In genomic region chr14:91220581-91221000, GRCh38 we compare ENCODE assay signal across 19 cellular contexts. TPM values are rescaled to one million over a fixed set of nuclear protein-coding genes. Genes with fewer than 3 reads are reported as not detected.
A peak's percentile ranks its signal among the peaks of the same experiment; 100 is the strongest.
DNase-seq lines count a peak whose midpoint lies in the region; ATAC-seq and TF ChIP-seq lines count a peak whose summit lies in the region.
"Had no signal": no experiment of that assay in that cellular context is flagged by ENCODE, and none has a peak within 500 bp of the region (broad histone marks: within the 10 kb centered on the region; RNA-seq: fewer than 3 reads in every experiment).

No MANE protein-coding gene starts in this region.

- peaks cover 3% of the 10 kb centered on the region for H3K9me3 Mint-ChIP-seq in activated naive CD8-positive, alpha-beta T cell treated with anti-CD3 and anti-CD28 coated beads, Interleukin-2, amount 10 ng/mL, durations not matched to agents 7 days and 5 days
- H3K9me3 Mint-ChIP-seq in activated naive CD8-positive, alpha-beta T cell treated with anti-CD3 and anti-CD28 coated beads, Interleukin-2, amount 50 U/mL, for 24 hours = peaks cover 22% of the 10 kb centered on the region
- H3K9me3 Mint-ChIP-seq in glutamatergic neuron (ENCODE audit: unreplicated experiment) = peaks cover 2% of the 10 kb centered on the region

- WGBS in thyroid gland, 2 donors = 64 to 69% methylated on average over 7 to 9 of the region's 9 CpGs

- no peak for DNase-seq in activated naive CD8-positive, alpha-beta T cell treated with anti-CD3 and anti-CD28 coated beads, Interleukin-2, amount 10 ng/mL, durations not matched to agents 7 days and 5 days
- DNase-seq in activated naive CD8-positive, alpha-beta T cell treated with anti-CD3 and anti-CD28 coated beads, Interleukin-2, amount 50 U/mL, for 24 hours = no peak
- DNase-seq in T-helper 17 cell (no peak), glutamatergic neuron (peak; percentile 23), thyroid gland (peak in 1 of 2 donors; percentile 23), NCI-H1105 treated with DMSO at 0.1 percent for 48 hours (lab: John Stamatoyannopoulos, UW) (no peak), WERI-Rb-1 (no peak)
- DNase-seq: activated CD4-positive, alpha-beta T cell treated with anti-CD3 and anti-CD28 coated beads, Interleukin-2, amount 50 U/mL, for 1 hour; central memory CD4-positive, alpha-beta T cell; GDM1; naive thymus-derived CD4-positive, alpha-beta T cell; NCI-H187; NCI-H526; stimulated activated naive CD4-positive, alpha-beta T cell treated with Interleukin-2 at 50 U/mL for 16 hours had no signal

- no peak for TF ChIP-seq POLR2A in thyroid gland (IDR thresholded peaks at IDR 0.05)

- peak overlapping the region; percentile 52 for H3K27ac Mint-ChIP-seq in activated naive CD8-positive, alpha-beta T cell treated with anti-CD3 and anti-CD28 coated beads, Interleukin-2, amount 10 ng/mL, durations not matched to agents 7 days and 5 days
- no peak overlapping the region for H3K27ac Mint-ChIP-seq in activated naive CD8-positive, alpha-beta T cell treated with anti-CD3 and anti-CD28 coated beads, Interleukin-2, amount 50 U/mL, for 24 hours
- H3K27ac Mint-ChIP-seq in T-helper 17 cell = peak overlapping the region; percentile 0
- no peak overlapping the region for H3K27ac Mint-ChIP-seq in glutamatergic neuron (ENCODE audit: unreplicated experiment)
- H3K27ac Mint-ChIP-seq: activated T-helper 1 cell treated with anti-CD3 and anti-CD28 coated beads, Interleukin-12 subunit alpha, Interleukin-12 subunit beta, Interleukin-2, Interleukin-4 antibody, amounts not matched to agents 30 ng/mL and 10 ng/mL and 1 ng/mL, durations not matched to agents 14 hours and 24 hours and 36 hours had no signal

- no peaks in the 10 kb centered on the region for H3K27me3 Mint-ChIP-seq in activated naive CD8-positive, alpha-beta T cell treated with anti-CD3 and anti-CD28 coated beads, Interleukin-2, amount 10 ng/mL, durations not matched to agents 7 days and 5 days
- H3K27me3 Mint-ChIP-seq in activated naive CD8-positive, alpha-beta T cell treated with anti-CD3 and anti-CD28 coated beads, Interleukin-2, amount 50 U/mL, for 24 hours = no peaks in the 10 kb centered on the region
- H3K27me3 Mint-ChIP-seq in T-helper 17 cell (no peaks in the 10 kb centered on the region), glutamatergic neuron (ENCODE audit: unreplicated experiment) (no peaks in the 10 kb centered on the region)
- H3K27me3 Mint-ChIP-seq: naive thymus-derived CD4-positive, alpha-beta T cell had no signal

- TF ChIP-seq CTCF in glutamatergic neuron (IDR thresholded peaks at IDR 0.05; ENCODE audit: partially characterized antibody, unreplicated experiment) (no peak), thyroid gland (IDR thresholded peaks at IDR 0.05) (no peak), WERI-Rb-1 (IDR thresholded peaks at IDR 0.05; ENCODE audit: low read depth, low read length) (no peak)

- H3K4me3 Mint-ChIP-seq in activated naive CD8-positive, alpha-beta T cell treated with anti-CD3 and anti-CD28 coated beads, Interleukin-2, amount 10 ng/mL, durations not matched to agents 7 days and 5 days = no peak overlapping the region
- no peak overlapping the region for H3K4me3 Mint-ChIP-seq in activated naive CD8-positive, alpha-beta T cell treated with anti-CD3 and anti-CD28 coated beads, Interleukin-2, amount 50 U/mL, for 24 hours
- H3K4me3 Mint-ChIP-seq in T-helper 17 cell (no peak overlapping the region), glutamatergic neuron (ENCODE audit: unreplicated experiment) (no peak overlapping the region)
- H3K4me3 Mint-ChIP-seq: activated T-helper 1 cell treated with anti-CD3 and anti-CD28 coated beads, Interleukin-12 subunit alpha, Interleukin-12 subunit beta, Interleukin-2, Interleukin-4 antibody, amounts not matched to agents 30 ng/mL and 10 ng/mL and 1 ng/mL, durations not matched to agents 14 hours and 24 hours and 36 hours; naive thymus-derived CD4-positive, alpha-beta T cell had no signal

- H3K36me3 Mint-ChIP-seq in activated naive CD8-positive, alpha-beta T cell treated with anti-CD3 and anti-CD28 coated beads, Interleukin-2, amount 10 ng/mL, durations not matched to agents 7 days and 5 days = peaks cover 70% of the 10 kb centered on the region
- peaks cover 62% of the 10 kb centered on the region for H3K36me3 Mint-ChIP-seq in activated naive CD8-positive, alpha-beta T cell treated with anti-CD3 and anti-CD28 coated beads, Interleukin-2, amount 50 U/mL, for 24 hours (ENCODE audit: low read depth)
- H3K36me3 Mint-ChIP-seq in T-helper 17 cell (ENCODE audit: low read depth) (peaks cover 12% of the 10 kb centered on the region), glutamatergic neuron (ENCODE audit: unreplicated experiment) (no peaks in the 10 kb centered on the region)

- H3K36me3 ChIP-seq in thyroid gland = peaks cover 5 to 21% of the 10 kb centered on the region in 2 donors
- peaks cover 3% of the 10 kb centered on the region; the same call in 1 of the 2 replicates for H3K36me3 ChIP-seq in WERI-Rb-1

- POLR2A ChIA-PET in activated naive CD8-positive, alpha-beta T cell treated with anti-CD3 and anti-CD28 coated beads, Interleukin-2, amount 10 ng/mL, durations not matched to agents 7 days and 5 days (lab: Charles Lee) = interaction anchor here (1.4 kb wide), 1 partner anchor 26 kb away, joined by 12 read pairs; no protein-coding TSS in a partner anchor

- peaks cover 43% of the 10 kb centered on the region for H3K4me1 Mint-ChIP-seq in activated naive CD8-positive, alpha-beta T cell treated with anti-CD3 and anti-CD28 coated beads, Interleukin-2, amount 10 ng/mL, durations not matched to agents 7 days and 5 days
- peaks cover 54% of the 10 kb centered on the region for H3K4me1 Mint-ChIP-seq in activated naive CD8-positive, alpha-beta T cell treated with anti-CD3 and anti-CD28 coated beads, Interleukin-2, amount 50 U/mL, for 24 hours
- peaks cover 27% of the 10 kb centered on the region for H3K4me1 Mint-ChIP-seq in T-helper 17 cell
- no peaks in the 10 kb centered on the region for H3K4me1 Mint-ChIP-seq in glutamatergic neuron (ENCODE audit: low read depth, unreplicated experiment)

- no peaks in the 10 kb centered on the region for H3K9me3 ChIP-seq in T-helper 17 cell (ENCODE audit: control insufficient read depth, low read length, poor library complexity, severe bottlenecking)
- no peaks in the 10 kb centered on the region for H3K9me3 ChIP-seq in thyroid gland
- no peaks in the 10 kb centered on the region for H3K9me3 ChIP-seq in WERI-Rb-1 (ENCODE audit: severe bottlenecking)
- H3K9me3 ChIP-seq: adrenal gland, HAP-1, SJSA1 had no signal

- H3K4me1 ChIP-seq in thyroid gland = peaks cover 19 to 26% of the 10 kb centered on the region in 2 donors
- H3K4me1 ChIP-seq: HAP-1, SJSA1 had no signal

- H3K4me3 ChIP-seq in thyroid gland (replicated peaks in 1 of 3) (no peak overlapping the region), WERI-Rb-1 (ENCODE audit: low read depth, low read length) (no peak overlapping the region)
- H3K4me3 ChIP-seq: adrenal gland, HAP-1, SJSA1 had no signal

- H3K27ac ChIP-seq in thyroid gland (peak overlapping the region in 2 of 3 donors; percentile 13 to 19), WERI-Rb-1 (no peak overlapping the region)
- H3K27ac ChIP-seq: adrenal gland, SJSA1 had no signal

- H3K27me3 ChIP-seq in thyroid gland (no peaks in the 10 kb centered on the region), WERI-Rb-1 (ENCODE audit: insufficient read depth, low read depth, severe bottlenecking) (no peaks in the 10 kb centered on the region)
- H3K27me3 ChIP-seq: adrenal gland, SJSA1 had no signal

- no peak for ATAC-seq in activated naive CD8-positive, alpha-beta T cell treated with anti-CD3 and anti-CD28 coated beads, Interleukin-2, amount 10 ng/mL, durations not matched to agents 7 days and 5 days (ENCODE audit: low read depth)
- no peak for ATAC-seq in activated naive CD8-positive, alpha-beta T cell treated with anti-CD3 and anti-CD28 coated beads, Interleukin-2, amount 50 U/mL, for 24 hours
- no peak for ATAC-seq in T-helper 17 cell
- ATAC-seq in HG03196 (IDR thresholded peaks at IDR 0.05; ENCODE audit: unreplicated experiment) = no peak
- ATAC-seq: naive thymus-derived CD4-positive, alpha-beta T cell had no signal

- intact Hi-C loops in thyroid gland (cut with DNase I) = no loop called here

RNA-seq across cellular contexts. Expression of gene GPR68, which starts 23.9 kb away (rescaled TPM):
- total RNA-seq in activated naive CD8-positive, alpha-beta T cell treated with anti-CD3 and anti-CD28 coated beads, Interleukin-2, amount 10 ng/mL, durations not matched to agents 7 days and 5 days = 10 to 100 TPM; 23.0 to 28.0 TPM
- total RNA-seq in T-helper 17 cell (10 to 100 TPM in 1 of 2 donors, 1 to 10 TPM in 1; 7.6 to 12.4 TPM), glutamatergic neuron (ENCODE audit: unreplicated experiment) (not detected), thyroid gland (under 1 TPM in 3 of 4 donors, not detected in 1; 0.13 to 0.73 (median 0.42) TPM)
- total RNA-seq: SJSA1 had no signal

Comparison
In these comparisons a context has a peak if more than half of its experiments do, and no peak if none do; other contexts are left out.
1. H3K27ac Mint-ChIP-seq: peak in activated naive CD8-positive, alpha-beta T cell treated with anti-CD3 and anti-CD28 coated beads, Interleukin-2, amount 10 ng/mL, durations not matched to agents 7 days and 5 days (single experiment) and T-helper 17 cell (single experiment); none in activated naive CD8-positive, alpha-beta T cell treated with anti-CD3 and anti-CD28 coated beads, Interleukin-2, amount 50 U/mL, for 24 hours (single experiment) and glutamatergic neuron (single experiment).